12 cellular contexts compared by ENCODE assay signal in genomic region chr6:106648651-106649308, GRCh38. TPM values are rescaled to one million over a fixed set of nuclear protein-coding genes. Genes with fewer than 3 reads are reported as not detected.
DNase-seq lines count a peak whose midpoint lies in the region; ATAC-seq, FAIRE-seq and TF ChIP-seq lines count a peak whose summit lies in the region.
"Had no signal": no experiment of that assay in that cellular context is flagged by ENCODE, and none has a peak within 500 bp of the region (broad histone marks: within the 10 kb centered on the region; RNA-seq: fewer than 3 reads in every experiment).

No MANE protein-coding gene starts in this region.

- intact Hi-C loops in sciatic nerve (cut with DNase I) (no loop called here), heart left ventricle (cut with DNase I) (no loop called here)

- ATAC-seq in HG02642 (IDR thresholded peaks at IDR 0.05; ENCODE audit: poor library complexity, unreplicated experiment), result peak; percentile 87
- ATAC-seq in memory B cell (ENCODE audit: low read depth), result peak; percentile 99
- no peak for ATAC-seq in sciatic nerve
- ATAC-seq in heart left ventricle, result no peak
- ATAC-seq: foreskin keratinocyte had no signal

- H3K9me3 Mint-ChIP-seq in IgD-negative memory B cell (no peaks in the 10 kb centered on the region), memory B cell (no peaks in the 10 kb centered on the region)
- H3K9me3 Mint-ChIP-seq: type B pancreatic cell had no signal

- no peak overlapping the region for H3K27ac ChIP-seq in heart left ventricle
- H3K27ac ChIP-seq: foreskin keratinocyte had no signal

- TF ChIP-seq POLR2A in heart left ventricle (IDR thresholded peaks at IDR 0.05), result no peak

- H3K27me3 ChIP-seq in heart left ventricle, result no peaks in the 10 kb centered on the region
- H3K27me3 ChIP-seq: foreskin keratinocyte had no signal

- peaks cover 25% of the 10 kb centered on the region for H3K36me3 Mint-ChIP-seq in IgD-negative memory B cell
- H3K36me3 Mint-ChIP-seq in memory B cell, result peaks cover 23% of the 10 kb centered on the region

- 91 to 95% (median 94%) methylated on average over 7 of the region's 7 CpGs for WGBS in heart left ventricle, 4 donors

- no peaks in the 10 kb centered on the region for H3K9me3 ChIP-seq in heart left ventricle

- no peaks in the 10 kb centered on the region for H3K4me1 ChIP-seq in heart left ventricle
- H3K4me1 ChIP-seq: foreskin keratinocyte had no signal

- H3K4me3 Mint-ChIP-seq in IgD-negative memory B cell, result peak overlapping the region; percentile 89 to 98 (median 92)
- H3K4me3 Mint-ChIP-seq in memory B cell, result peak overlapping the region; percentile 81
- H3K4me3 Mint-ChIP-seq: type B pancreatic cell had no signal

- H3K27ac Mint-ChIP-seq in IgD-negative memory B cell (peak overlapping the region; percentile 88 to 97 (median 93)), memory B cell (peak overlapping the region; percentile 98)
- H3K27ac Mint-ChIP-seq: type B pancreatic cell had no signal

- peaks cover 0 to 91% (median 78%) of the 10 kb centered on the region in 9 donors for H3K36me3 ChIP-seq in heart left ventricle

- peak; percentile 95 for FAIRE-seq in GM19239 (lab: Jason Lieb, UNC)
- FAIRE-seq: TTC549 had no signal

- no peaks in the 10 kb centered on the region for H3K27me3 Mint-ChIP-seq in IgD-negative memory B cell
- no peaks in the 10 kb centered on the region for H3K27me3 Mint-ChIP-seq in memory B cell
- H3K27me3 Mint-ChIP-seq: type B pancreatic cell had no signal

- H3K4me3 ChIP-seq in heart left ventricle, result no peak overlapping the region

- TF ChIP-seq CTCF in heart left ventricle (IDR thresholded peaks at IDR 0.05), result no peak

- DNase-seq in GM19239 (ENCODE audit: insufficient read length, low spot score) (no peak), memory B cell (ENCODE audit: low spot score in 2 of 2) (peak in 1 of 2 donors; percentile 54), sciatic nerve (ENCODE audit: low spot score) (no peak), heart left ventricle (no peak), NCI-H1436 treated with DMSO at 0.1 percent for 48 hours (lab: John Stamatoyannopoulos, UW) (no peak)
- DNase-seq in activated CD4-positive, alpha-beta T cell treated with anti-CD3 and anti-CD28 coated beads for 1 hour, result no peak
- DNase-seq: foreskin keratinocyte, NCI-H1436 had no signal

- peaks cover 20 to 24% (median 24%) of the 10 kb centered on the region in 3 donors for H3K4me1 Mint-ChIP-seq in IgD-negative memory B cell
- peaks cover 12% of the 10 kb centered on the region for H3K4me1 Mint-ChIP-seq in memory B cell

RNA-seq across cellular contexts. Expression of gene QRSL1, which starts 19.4 kb away (rescaled TPM):
- 78.5 TPM for polyA plus RNA-seq in IgD-negative memory B cell
- total RNA-seq in sciatic nerve, result 12.4 TPM
- 10 to 100 TPM in 7 of 9 donors, 1 to 10 TPM in 2; 8.6 to 18.9 (median 14.4) TPM for total RNA-seq in heart left ventricle
- 10 to 100 TPM; 11.2 to 15.2 TPM for polyA plus RNA-seq in heart left ventricle

RNA-seq across cellular contexts. Expression of gene RTN4IP1, which starts 19.5 kb away (rescaled TPM):
- polyA plus RNA-seq in IgD-negative memory B cell, result 14.2 TPM
- 5.5 TPM for total RNA-seq in sciatic nerve
- 10 to 100 TPM in 8 of 9 donors, 1 to 10 TPM in 1; 6.9 to 21.8 (median 13.6) TPM for total RNA-seq in heart left ventricle
- polyA plus RNA-seq in heart left ventricle, result 10 to 100 TPM; 11.8 to 23.3 TPM

Comparison
In these comparisons a context has a peak if more than half of its experiments do, and no peak if none do; other contexts are left out.
1. ATAC-seq: peak in HG02642 (single experiment) and memory B cell (single experiment); none in sciatic nerve (single experiment) and heart left ventricle (0 of 4).